In genomic region chr2:127629637-127630036, GRCh38 we compare ENCODE assay signal across 19 cellular contexts. TPM values are rescaled to one million over a fixed set of nuclear protein-coding genes. Genes with fewer than 3 reads are reported as not detected.
"Had no signal": no experiment of that assay in that cellular context is flagged by ENCODE, and none has a peak within 500 bp of the region (broad histone marks: within the 10 kb centered on the region; RNA-seq: fewer than 3 reads in every experiment).

No MANE protein-coding gene starts in this region.

- H3K36me3 ChIP-seq: adrenal gland, lower lobe of right lung, stomach had no signal

- H3K4me3 ChIP-seq: adrenal gland, esophagus muscularis mucosa, hepatocyte, lower lobe of right lung, stomach had no signal

- H3K27ac ChIP-seq: adrenal gland, esophagus muscularis mucosa, hepatocyte, stomach, VCaP had no signal

- H3K36me3 Mint-ChIP-seq: activated naive CD4-positive, alpha-beta T cell treated with anti-CD3 and anti-CD28 coated beads, Interleukin-2, amount 50 U/mL, for 24 hours; natural killer cell; type B pancreatic cell had no signal

- H3K9me3 Mint-ChIP-seq: activated naive CD4-positive, alpha-beta T cell treated with anti-CD3 and anti-CD28 coated beads, Interleukin-2, amount 50 U/mL, for 24 hours; natural killer cell; type B pancreatic cell had no signal

- DNase-seq: activated CD4-positive, alpha-beta T cell treated with anti-CD3 and anti-CD28 coated beads for 1 hour; activated CD4-positive, alpha-beta T cell treated with anti-CD3 and anti-CD28 coated beads, Interleukin-2, amount 50 U/mL, for 48 hours; activated gamma-delta T cell; adrenal gland; effector memory CD4-positive, alpha-beta T cell; lower lobe of right lung; natural killer cell; retina; stomach; SW 1271; T-helper 2 cell had no signal

- H3K27me3 ChIP-seq: adrenal gland, hepatocyte had no signal

- H3K27ac Mint-ChIP-seq: activated naive CD4-positive, alpha-beta T cell treated with anti-CD3 and anti-CD28 coated beads, Interleukin-2, amount 50 U/mL, for 24 hours; natural killer cell; type B pancreatic cell had no signal

- H3K4me1 ChIP-seq: adrenal gland had no signal

- H3K9me3 ChIP-seq: adrenal gland, esophagus muscularis mucosa, lower lobe of right lung, stomach had no signal

- H3K27me3 Mint-ChIP-seq: activated naive CD4-positive, alpha-beta T cell treated with anti-CD3 and anti-CD28 coated beads, Interleukin-2, amount 50 U/mL, for 24 hours had no signal

- H3K4me3 Mint-ChIP-seq: activated naive CD4-positive, alpha-beta T cell treated with anti-CD3 and anti-CD28 coated beads, Interleukin-2, amount 50 U/mL, for 24 hours; natural killer cell; type B pancreatic cell had no signal

- H3K4me1 Mint-ChIP-seq: natural killer cell had no signal

- ATAC-seq: natural killer cell had no signal

RNA-seq across cellular contexts. Expression of gene GPR17, which starts 16.3 kb away (rescaled TPM):
- total RNA-seq: bronchial epithelial cell, endothelial cell of umbilical vein, hepatocyte, mesenteric fat pad, natural killer cell, stomach had no signal
